9 cellular contexts compared by ENCODE assay signal in genomic region chr16:84599528-84600202, GRCh38. TPM values are rescaled to one million over a fixed set of nuclear protein-coding genes. Genes with fewer than 3 reads are reported as not detected.
DNase-seq lines count a peak whose midpoint lies in the region; ATAC-seq, FAIRE-seq and TF ChIP-seq lines count a peak whose summit lies in the region.
"Had no signal": no experiment of that assay in that cellular context is flagged by ENCODE, and none has a peak within 500 bp of the region (broad histone marks: within the 10 kb centered on the region; RNA-seq: fewer than 3 reads in every experiment).

No MANE protein-coding gene starts in this region.

- H3K36me3 ChIP-seq in kidney (ENCODE audit: control insufficient read depth in 1 of 2, insufficient read depth in 2 of 2, low read length in 2 of 2): no peaks in the 10 kb centered on the region

- DNase-seq in T-helper 2 cell (peak in 4 of 5 experiments; percentile 34 to 83 (median 53)), cardiac fibroblast (ENCODE audit: low read depth in 2 of 2) (peak; percentile 86 to 91), kidney (peak; percentile 83), smooth muscle cell of the brain vasculature (ENCODE audit: low read depth, low spot score) (peak; percentile 93), COLO668 (lab: John Stamatoyannopoulos, UW; ENCODE audit: unreplicated experiment) (no peak)

- H3K9me3 ChIP-seq in kidney (ENCODE audit: control insufficient read depth in 1 of 2, low read length in 2 of 2): no peaks in the 10 kb centered on the region

- peak overlapping the region; percentile 71 to 77 for H3K27ac ChIP-seq in kidney (ENCODE audit: low read depth in 2 of 2, low read length in 2 of 2)

- no peak for TF ChIP-seq CTCF in cardiac fibroblast (IDR thresholded peaks at IDR 0.05; ENCODE audit: low read depth, low read length)
- TF ChIP-seq CTCF in kidney (IDR thresholded peaks at IDR 0.05; ENCODE audit: borderline replicate concordance, extremely low read depth, insufficient read depth): no peak

- peaks cover 3 to 47% of the 10 kb centered on the region in 2 donors for H3K4me1 ChIP-seq in kidney (ENCODE audit: control insufficient read depth in 1 of 2, insufficient read depth in 1 of 2, low read depth in 1 of 2, low read length in 2 of 2)

- peak overlapping the region in 1 of 2 donors; percentile 35 for H3K9ac ChIP-seq in kidney (ENCODE audit: low read length in 2 of 2)

- intact Hi-C loops in kidney (cut with DNase I): no loop called here

- FAIRE-seq in kidney (lab: Jason Lieb, UNC): no peak
- FAIRE-seq: colon had no signal

- ATAC-seq in GM18498 (IDR thresholded peaks at IDR 0.05; ENCODE audit: unreplicated experiment) (peak; percentile 64), HG03159 (IDR thresholded peaks at IDR 0.05; ENCODE audit: unreplicated experiment) (peak; percentile 49), HG03108 (IDR thresholded peaks at IDR 0.05; ENCODE audit: unreplicated experiment) (no peak)

- peak overlapping the region in 1 of 2 donors; percentile 36 for H3K4me3 ChIP-seq in cardiac fibroblast (replicated peaks in 1 of 2; ENCODE audit: low read depth in 2 of 2, low read length in 2 of 2)
- H3K4me3 ChIP-seq in kidney (ENCODE audit: low read length in 2 of 2): peak overlapping the region in 1 of 2 donors; percentile 15

RNA-seq across cellular contexts. Expression of gene COTL1, which starts 18.2 kb away (rescaled TPM):
- 122 TPM for total RNA-seq in kidney
- polyA plus RNA-seq in kidney (ENCODE audit: insufficient read depth, low read depth, low replicate concordance): 136 TPM

RNA-seq across cellular contexts. Expression of gene KLHL36, which starts 48.6 kb away (rescaled TPM):
- 76.6 TPM for total RNA-seq in kidney
- 13.7 TPM for polyA plus RNA-seq in kidney (ENCODE audit: insufficient read depth, low read depth, low replicate concordance)
